Comparison of ENCODE assay signal across 1 cellular context in genomic region chr1:65214340-65215027, GRCh38.
TF ChIP-seq lines count a peak whose summit lies in the region.

No MANE protein-coding gene starts in this region.

TF ChIP-seq in K562, 482 proteins besides CTCF, POLR2A, EP300 and RAD21:
- TF ChIP-seq CBFA2T3 (IDR thresholded peaks at IDR 0.05) (peak; percentile 41; the same call in 1 of the 2 replicates), ZEB2 (IDR thresholded peaks at IDR 0.05) (peak; percentile 37; the same call in 1 of the 2 replicates), TFAP4 (CRISPR knock-in tag; IDR thresholded peaks at IDR 0.05; ENCODE audit: borderline replicate concordance) (no peak), TCF3 (CRISPR knock-in tag; IDR thresholded peaks at IDR 0.05) (peak; percentile 31; the same call in 1 of the 2 replicates), ZNF232 (CRISPR knock-in tag; IDR thresholded peaks at IDR 0.05) (no peak), HMBOX1 (IDR thresholded peaks at IDR 0.05) (peak; percentile 47; the same call in 1 of the 2 replicates), KDM1A (IDR thresholded peaks at IDR 0.05) (peak; percentile 13 to 51; a peak in 3 of 4 replicates)
